21 cellular contexts compared by ENCODE assay signal in the genomic region with DNA sequence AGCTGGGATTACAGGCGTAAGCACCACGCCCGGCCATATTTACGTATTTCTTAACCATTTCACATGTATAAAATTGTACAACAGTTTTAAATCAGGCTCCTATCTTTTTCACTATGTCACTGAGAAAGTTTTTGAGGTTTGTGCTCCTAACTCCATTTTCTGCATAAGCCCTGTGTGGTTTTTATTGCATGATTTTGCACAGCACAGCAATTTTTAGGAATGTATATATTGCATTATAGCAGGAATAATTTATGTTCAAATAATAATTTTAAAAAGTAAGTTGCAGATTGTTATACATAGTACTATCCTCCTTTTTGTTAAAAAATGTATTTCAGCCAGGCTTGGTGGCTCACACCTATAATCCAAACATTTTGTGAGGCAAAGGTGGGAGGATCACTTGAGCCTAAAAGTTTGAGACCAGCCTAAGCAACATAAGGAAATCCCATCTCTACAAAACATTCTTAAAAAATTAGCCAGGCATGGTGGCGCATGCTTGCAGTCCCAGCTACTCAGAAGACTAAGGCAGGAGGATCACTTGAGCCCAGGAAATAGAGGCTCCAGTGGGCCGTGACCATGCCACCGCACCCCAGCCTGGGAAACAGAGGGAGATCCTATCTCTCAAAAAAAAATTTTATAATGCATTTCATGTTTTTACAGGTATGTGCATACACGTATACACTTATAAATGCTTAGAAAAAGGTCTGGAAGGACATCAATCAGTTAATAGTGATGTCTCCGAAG. TPM values are rescaled to one million over a fixed set of nuclear protein-coding genes. Genes with fewer than 3 reads are reported as not detected.
DNase-seq lines count a peak whose midpoint lies in the region; ATAC-seq, FAIRE-seq and TF ChIP-seq lines count a peak whose summit lies in the region.
"Had no signal": no experiment of that assay in that cellular context is flagged by ENCODE, and none has a peak within 500 bp of the region (broad histone marks: within the 10 kb centered on the region; RNA-seq: fewer than 3 reads in every experiment).

No MANE protein-coding gene starts in this region.

- TF ChIP-seq CTCF in A549 (IDR thresholded peaks at IDR 0.05), result no peak
- no peak for TF ChIP-seq CTCF in K562 (IDR thresholded peaks at IDR 0.05 in 2 of 3, conservative IDR thresholded peaks at IDR 0.05 in 1 of 3; ENCODE audit: insufficient read depth in 2 of 3, low read depth in 1 of 3, low read length in 3 of 3)
- no peak for TF ChIP-seq CTCF in foreskin fibroblast (IDR thresholded peaks at IDR 0.05; ENCODE audit: low read depth, low read length)

- no TSS peak for BruUV-seq in K562 (replicated peaks; lab: Mats Ljungman, UMichigan)

- in situ Hi-C loops in K562 (cut with MboI), result no loop called here

- no peak overlapping the region for H3K27ac ChIP-seq in A549
- H3K27ac ChIP-seq in K562 (ENCODE audit: extremely low read depth, low read depth, low read length), result no peak overlapping the region
- H3K27ac ChIP-seq: 22Rv1, GM23248 had no signal

- no peak for FAIRE-seq in A549 (lab: Jason Lieb, UNC)
- no peak for FAIRE-seq in K562 (lab: Jason Lieb, UNC)
- FAIRE-seq: GM12892, GM18507, HTR-8/SVneo had no signal

- H3K4me2 ChIP-seq in A549 (no peak overlapping the region), K562 (ENCODE audit: insufficient read depth, low read length) (no peak overlapping the region)

- TF ChIP-seq RAD21 in A549 (conservative IDR thresholded peaks at IDR 0.05 in 1 of 2, IDR thresholded peaks at IDR 0.05 in 1 of 2), result no peak
- no peak for TF ChIP-seq RAD21 in K562 (CRISPR knock-in tag; conservative IDR thresholded peaks at IDR 0.05 in 1 of 2, IDR thresholded peaks at IDR 0.05 in 1 of 2)

- no peaks in the 10 kb centered on the region for H3K27me3 ChIP-seq in K562 (ENCODE audit: control insufficient read depth in 2 of 2, insufficient read depth in 2 of 2, low read length in 2 of 2)

- no peak for DNase-seq in T-helper 2 cell treated with Interferon-gamma antibody and Interleukin-4, amounts not matched to agents 5 μg/mL and 100 μg/mL, for 36 hours (ENCODE audit: low spot score)
- DNase-seq in T-helper 2 cell (no peak), A549 (ENCODE audit: low read depth in 1 of 2, low spot score in 1 of 2) (no peak), DMS79 treated with DMSO at 0.1 percent for 48 hours (lab: John Stamatoyannopoulos, UW) (peak; percentile 13), K562 (ENCODE audit: extremely low read depth in 1 of 4, low spot score in 3 of 4) (no peak), foreskin fibroblast (no peak), T-cell (no peak)
- DNase-seq: C1 segment of cervical spinal cord; CD4-positive, CD25-positive, alpha-beta regulatory T cell; CD8-positive, alpha-beta memory T cell; COR-L47; DMS 273 treated with DMSO at 0.1 percent for 48 hours; DMS53; GDM1; GM23248 had no signal

- H3K9me3 ChIP-seq in A549, result no peaks in the 10 kb centered on the region
- H3K9me3 ChIP-seq in K562 (replicated peaks; ENCODE audit: control insufficient read depth, insufficient read depth, low read depth, low read length), result no peaks in the 10 kb centered on the region
- H3K9me3 ChIP-seq: HAP-1 had no signal

- 96% methylated on average over 9 of the region's 9 CpGs for WGBS in A549 (ENCODE audit: missing lambda C conversion rate)
- 100% methylated on average over 8 of the region's 9 CpGs for WGBS in K562 (ENCODE audit: insufficient coverage, low coverage, missing lambda C conversion rate)

- peak overlapping the region; percentile 56 for H3K27ac Mint-ChIP-seq in T-helper 2 cell treated with Interferon-gamma antibody and Interleukin-4, amounts not matched to agents 5 μg/mL and 100 μg/mL, for 36 hours
- H3K27ac Mint-ChIP-seq in T-cell, result no peak overlapping the region
- H3K27ac Mint-ChIP-seq: CD4-positive, CD25-positive, alpha-beta regulatory T cell had no signal

- H4K20me1 ChIP-seq in K562 (replicated peaks; ENCODE audit: control insufficient read depth, insufficient read depth, low read length), result no peaks in the 10 kb centered on the region; the same call in 1 of the 2 replicates

- no peak for TF ChIP-seq POLR2A in A549 (IDR thresholded peaks at IDR 0.05; ENCODE audit: low read length)
- TF ChIP-seq POLR2A in K562 (conservative IDR thresholded peaks at IDR 0.05), result no peak

- no peak overlapping the region for H3K4me3 ChIP-seq in A549
- H3K4me3 ChIP-seq in K562, result no peak overlapping the region
- no peak overlapping the region for H3K4me3 ChIP-seq in foreskin fibroblast (ENCODE audit: low read depth in 1 of 2, low read length in 2 of 2)
- H3K4me3 ChIP-seq: GM23248, HAP-1 had no signal

- H3K79me2 ChIP-seq in K562 (ENCODE audit: control insufficient read depth, insufficient read depth, low read length), result no peaks in the 10 kb centered on the region

- H2AFZ ChIP-seq in K562 (ENCODE audit: low read depth, low read length), result no peak overlapping the region
- H2AFZ ChIP-seq: GM23248 had no signal

- no peaks in the 10 kb centered on the region for H3K9me3 Mint-ChIP-seq in T-helper 2 cell treated with Interferon-gamma antibody and Interleukin-4, amounts not matched to agents 5 μg/mL and 100 μg/mL, for 36 hours
- H3K9me3 Mint-ChIP-seq in T-cell, result no peaks in the 10 kb centered on the region
- H3K9me3 Mint-ChIP-seq: CD4-positive, CD25-positive, alpha-beta regulatory T cell; CD8-positive, alpha-beta memory T cell had no signal

- TF ChIP-seq EP300 in A549 (IDR thresholded peaks at IDR 0.05) (no peak), K562 (IDR thresholded peaks at IDR 0.05; ENCODE audit: low read length) (no peak)

- peaks cover 31% of the 10 kb centered on the region; the same call in 2 of the 3 replicates for H3K36me3 ChIP-seq in K562 (ENCODE audit: control insufficient read depth, insufficient read depth, low read length)

- H3K36me3 Mint-ChIP-seq in T-helper 2 cell treated with Interferon-gamma antibody and Interleukin-4, amounts not matched to agents 5 μg/mL and 100 μg/mL, for 36 hours (ENCODE audit: low read depth), result peaks cover 58% of the 10 kb centered on the region
- peaks cover 50% of the 10 kb centered on the region for H3K36me3 Mint-ChIP-seq in T-cell

- H3K4me3 Mint-ChIP-seq in T-helper 2 cell treated with Interferon-gamma antibody and Interleukin-4, amounts not matched to agents 5 μg/mL and 100 μg/mL, for 36 hours, result no peak overlapping the region
- H3K4me3 Mint-ChIP-seq in T-cell, result no peak overlapping the region
- H3K4me3 Mint-ChIP-seq: CD4-positive, CD25-positive, alpha-beta regulatory T cell; CD8-positive, alpha-beta memory T cell had no signal

- intact Hi-C loops in K562 (cut with micrococcal nuclease), result no loop called here

- ATAC-seq in A549 (no peak), K562 (no peak), HG02642 (IDR thresholded peaks at IDR 0.05; ENCODE audit: poor library complexity, unreplicated experiment) (no peak), T-cell (replicated peaks in 1 of 4) (no peak)

- peaks cover 66% of the 10 kb centered on the region for H3K4me1 Mint-ChIP-seq in T-helper 2 cell treated with Interferon-gamma antibody and Interleukin-4, amounts not matched to agents 5 μg/mL and 100 μg/mL, for 36 hours (ENCODE audit: low read depth)
- peaks cover 55 to 62% (median 57%) of the 10 kb centered on the region in 3 donors for H3K4me1 Mint-ChIP-seq in T-cell

- H3K9ac ChIP-seq in K562 (ENCODE audit: insufficient read depth in 1 of 2, low read depth in 2 of 2, low read length in 2 of 2), result no peak overlapping the region
- H3K9ac ChIP-seq: GM23248 had no signal

- H3K9me1 ChIP-seq in K562 (ENCODE audit: control insufficient read depth, insufficient read depth, low read length), result no peaks in the 10 kb centered on the region

- H3K4me1 ChIP-seq in A549, result no peaks in the 10 kb centered on the region
- no peaks in the 10 kb centered on the region for H3K4me1 ChIP-seq in K562 (replicated peaks in 1 of 2; ENCODE audit: control insufficient read depth in 2 of 2, insufficient read depth in 2 of 2, low read length in 2 of 2)
- H3K4me1 ChIP-seq: HAP-1 had no signal

- POLR2A ChIA-PET in A549 (lab: Yijun Ruan, JAX) (no interaction called here), K562 (lab: Yijun Ruan, JAX) (interaction anchor here (1.1 to 1.5 kb wide), 2 partner anchors 9 to 14 kb away, joined by 3 to 4 read pairs; no protein-coding TSS in a partner anchor), T-cell (lab: Charles Lee) (no interaction called here)

- H3K27me3 Mint-ChIP-seq in T-helper 2 cell treated with Interferon-gamma antibody and Interleukin-4, amounts not matched to agents 5 μg/mL and 100 μg/mL, for 36 hours (ENCODE audit: low read depth), result no peaks in the 10 kb centered on the region
- no peaks in the 10 kb centered on the region for H3K27me3 Mint-ChIP-seq in T-cell
- H3K27me3 Mint-ChIP-seq: CD4-positive, CD25-positive, alpha-beta regulatory T cell; CD8-positive, alpha-beta memory T cell had no signal

- CTCF ChIA-PET in A549 (lab: Yijun Ruan, JAX), result interaction anchor here (0.6 to 15.2 kb wide), 5 partner anchors 9 to 457 kb away, joined by 3 to 201 read pairs (median 4); partner anchors contain the start of gene HIC1
- CTCF ChIA-PET in K562 (lab: Yijun Ruan, JAX; ENCODE audit: low intra/inter-chr PET ratio), result no interaction called here
- CTCF ChIA-PET in T-cell (lab: Charles Lee), result no interaction called here

RNA-seq across cellular contexts. Expression of gene SMG6, which starts 26.0 kb away (rescaled TPM):
- polyA plus RNA-seq in A549 (2011; rRNA removed) (4.7 and 13.1 TPM in 2 replicates), A549 (2017; fragmentation: RNase III; extraction: RNeasy Plus Mini Kit Qiagen cat#74134 plus additional on column Dnase treatment) (17.0 to 17.9 TPM (median 17.2 TPM) in 3 replicates), K562 (2011; rRNA removed) (1.7 and 3.6 TPM in 2 replicates), K562 (2014; fragmentation: Illumina TruSeq; extraction: Trizol) (13.9 TPM in 2 replicates), K562 (2014; fragmentation: Nextera tagmentation; extraction: Ambion mirVana) (under 1 TPM; 0.44 to 0.45 TPM), K562 (2014; rRNA removed) (5.5 and 5.8 TPM in 2 replicates)
- 8.1 and 13.5 TPM in 2 replicates for polyA plus RNA-seq in A549 (2012; cell fraction: cytosol; rRNA removed)
- polyA plus RNA-seq in A549 (2012; cell fraction: nucleus; rRNA removed), result 39.5 and 57.3 TPM in 2 replicates
- 43.5 and 48.4 TPM in 2 replicates for polyA minus RNA-seq in A549 (2011; rRNA and poly(A)+ RNA removed)
- total RNA-seq in K562 (2011; cell fraction: chromatin; rRNA removed; ENCODE audit: low replicate concordance), result 39.4 and 43.0 TPM in 2 replicates
- 14.7 and 18.7 TPM in 2 replicates for total RNA-seq in K562 (2011; cell fraction: nucleolus; rRNA removed)
- total RNA-seq in K562 (2011; cell fraction: nucleoplasm; rRNA removed), result 30.8 and 31.7 TPM in 2 replicates
- total RNA-seq in K562 (2014; rRNA removed) (6.9 and 7.3 TPM in 2 replicates), K562 (2014; rRNA removed; fragmentation: Illumina TruSeq; extraction: Trizol) (5.7 and 6.1 TPM in 2 replicates), K562 (2015; rRNA removed; fragmentation: Illumina TruSeq; extraction: Trizol) (6.0 TPM in 2 replicates), K562 (2021) (12.8 and 13.7 TPM in 2 replicates), T-cell (10 to 100 TPM; 42.7 to 55.4 (median 45.9) TPM)
- 4.2 and 6.2 TPM in 2 replicates for polyA plus RNA-seq in K562 (2011; cell fraction: cytosol; rRNA removed)
- polyA plus RNA-seq in K562 (2011; cell fraction: nucleus; rRNA removed), result 8.5 and 16.5 TPM in 2 replicates
- 10.2 and 21.1 TPM in 2 replicates for polyA plus RNA-seq in K562 (2012)
- polyA minus RNA-seq in K562 (2011; rRNA and poly(A)+ RNA removed), result 4.8 and 5.1 TPM in 2 replicates
- 10.2 and 10.9 TPM in 2 replicates for polyA minus RNA-seq in K562 (2011; cell fraction: cytosol; rRNA and poly(A)+ RNA removed)
- 9.1 and 9.8 TPM in 2 replicates for polyA minus RNA-seq in K562 (2011; cell fraction: nucleus; rRNA and poly(A)+ RNA removed)

RNA-seq across cellular contexts. Expression of gene SRR, which starts 26.1 kb away (rescaled TPM):
- polyA plus RNA-seq in A549 (2011; rRNA removed) (13.2 and 16.2 TPM in 2 replicates), A549 (2017; fragmentation: RNase III; extraction: RNeasy Plus Mini Kit Qiagen cat#74134 plus additional on column Dnase treatment) (14.8 to 21.4 TPM (median 16.7 TPM) in 3 replicates), K562 (2011; rRNA removed) (19.4 and 19.5 TPM in 2 replicates), K562 (2014; fragmentation: Illumina TruSeq; extraction: Trizol) (6.6 and 9.5 TPM in 2 replicates), K562 (2014; fragmentation: Nextera tagmentation; extraction: Ambion mirVana) (10 to 100 TPM; 10.0 to 14.7 TPM), K562 (2014; rRNA removed) (4.9 and 7.9 TPM in 2 replicates)
- 6.4 and 8.2 TPM in 2 replicates for polyA plus RNA-seq in A549 (2012; cell fraction: cytosol; rRNA removed)
- 3.8 and 4.8 TPM in 2 replicates for polyA plus RNA-seq in A549 (2012; cell fraction: nucleus; rRNA removed)
- 14.4 and 16.6 TPM in 2 replicates for polyA minus RNA-seq in A549 (2011; rRNA and poly(A)+ RNA removed)
- 5.3 and 10.9 TPM in 2 replicates for total RNA-seq in K562 (2011; cell fraction: chromatin; rRNA removed; ENCODE audit: low replicate concordance)
- total RNA-seq in K562 (2011; cell fraction: nucleolus; rRNA removed), result 4.5 and 5.4 TPM in 2 replicates
- total RNA-seq in K562 (2011; cell fraction: nucleoplasm; rRNA removed), result 9.8 and 14.4 TPM in 2 replicates
- total RNA-seq in K562 (2014; rRNA removed) (6.7 and 7.4 TPM in 2 replicates), K562 (2014; rRNA removed; fragmentation: Illumina TruSeq; extraction: Trizol) (3.7 and 5.0 TPM in 2 replicates), K562 (2015; rRNA removed; fragmentation: Illumina TruSeq; extraction: Trizol) (4.3 and 7.0 TPM in 2 replicates), K562 (2021) (8.1 and 9.9 TPM in 2 replicates), T-cell (1 to 10 TPM; 3.5 to 8.8 (median 5.2) TPM)
- polyA plus RNA-seq in K562 (2011; cell fraction: cytosol; rRNA removed), result 5.2 and 7.3 TPM in 2 replicates
- 3.8 and 6.8 TPM in 2 replicates for polyA plus RNA-seq in K562 (2011; cell fraction: nucleus; rRNA removed)
- polyA plus RNA-seq in K562 (2012), result 7.8 and 8.1 TPM in 2 replicates
- polyA minus RNA-seq in K562 (2011; rRNA and poly(A)+ RNA removed), result 8.0 and 9.0 TPM in 2 replicates
- polyA minus RNA-seq in K562 (2011; cell fraction: cytosol; rRNA and poly(A)+ RNA removed), result 7.1 and 7.2 TPM in 2 replicates
- polyA minus RNA-seq in K562 (2011; cell fraction: nucleus; rRNA and poly(A)+ RNA removed), result 2.4 and 3.7 TPM in 2 replicates

RNA-seq across cellular contexts. Expression of gene TSR1, which starts 58.7 kb away (rescaled TPM):
- polyA plus RNA-seq in A549 (2011; rRNA removed) (38.3 and 45.7 TPM in 2 replicates), A549 (2017; fragmentation: RNase III; extraction: RNeasy Plus Mini Kit Qiagen cat#74134 plus additional on column Dnase treatment) (84.1 to 93.0 TPM (median 87.8 TPM) in 3 replicates), K562 (2011; rRNA removed) (15.6 and 16.4 TPM in 2 replicates), K562 (2014; fragmentation: Illumina TruSeq; extraction: Trizol) (58.1 and 60.3 TPM in 2 replicates), K562 (2014; fragmentation: Nextera tagmentation; extraction: Ambion mirVana) (10 to 100 TPM; 16.4 to 41.1 TPM), K562 (2014; rRNA removed) (35.5 and 36.8 TPM in 2 replicates)
- polyA plus RNA-seq in A549 (2012; cell fraction: cytosol; rRNA removed), result 37.6 and 38.7 TPM in 2 replicates
- 40.7 and 56.7 TPM in 2 replicates for polyA plus RNA-seq in A549 (2012; cell fraction: nucleus; rRNA removed)
- 62.1 and 63.8 TPM in 2 replicates for polyA minus RNA-seq in A549 (2011; rRNA and poly(A)+ RNA removed)
- 56.9 and 60.1 TPM in 2 replicates for total RNA-seq in K562 (2011; cell fraction: chromatin; rRNA removed; ENCODE audit: low replicate concordance)
- 41.0 and 43.8 TPM in 2 replicates for total RNA-seq in K562 (2011; cell fraction: nucleolus; rRNA removed)
- 43.1 TPM in 2 replicates for total RNA-seq in K562 (2011; cell fraction: nucleoplasm; rRNA removed)
- total RNA-seq in K562 (2014; rRNA removed) (87.5 and 90.0 TPM in 2 replicates), K562 (2014; rRNA removed; fragmentation: Illumina TruSeq; extraction: Trizol) (58.4 and 59.9 TPM in 2 replicates), K562 (2015; rRNA removed; fragmentation: Illumina TruSeq; extraction: Trizol) (55.2 and 55.5 TPM in 2 replicates), K562 (2021) (59.3 and 62.6 TPM in 2 replicates), T-cell (10 to 100 TPM; 27.8 to 33.7 (median 28.8) TPM)
- polyA plus RNA-seq in K562 (2011; cell fraction: cytosol; rRNA removed), result 11.1 and 11.6 TPM in 2 replicates
- polyA plus RNA-seq in K562 (2011; cell fraction: nucleus; rRNA removed), result 32.0 and 43.6 TPM in 2 replicates
- polyA plus RNA-seq in K562 (2012), result 24.8 and 48.3 TPM in 2 replicates
- 14.5 and 19.0 TPM in 2 replicates for polyA minus RNA-seq in K562 (2011; rRNA and poly(A)+ RNA removed)
- polyA minus RNA-seq in K562 (2011; cell fraction: cytosol; rRNA and poly(A)+ RNA removed), result 34.4 and 42.5 TPM in 2 replicates
- polyA minus RNA-seq in K562 (2011; cell fraction: nucleus; rRNA and poly(A)+ RNA removed), result 42.3 and 64.4 TPM in 2 replicates

RNA-seq across cellular contexts. Expression of gene SGSM2, which starts 59.7 kb away (rescaled TPM):
- polyA plus RNA-seq in A549 (2011; rRNA removed) (24.9 and 37.0 TPM in 2 replicates), A549 (2017; fragmentation: RNase III; extraction: RNeasy Plus Mini Kit Qiagen cat#74134 plus additional on column Dnase treatment) (45.3 to 55.3 TPM (median 53.3 TPM) in 3 replicates), K562 (2011; rRNA removed) (20.7 and 22.6 TPM in 2 replicates), K562 (2014; fragmentation: Illumina TruSeq; extraction: Trizol) (14.9 and 16.3 TPM in 2 replicates), K562 (2014; fragmentation: Nextera tagmentation; extraction: Ambion mirVana) (under 1 TPM; 0.20 to 0.62 TPM), K562 (2014; rRNA removed) (24.1 and 26.3 TPM in 2 replicates)
- 75.9 and 88.8 TPM in 2 replicates for polyA plus RNA-seq in A549 (2012; cell fraction: cytosol; rRNA removed)
- 512 and 551 TPM in 2 replicates for polyA plus RNA-seq in A549 (2012; cell fraction: nucleus; rRNA removed)
- 29.3 and 30.7 TPM in 2 replicates for polyA minus RNA-seq in A549 (2011; rRNA and poly(A)+ RNA removed)
- 68.3 and 189 TPM in 2 replicates for total RNA-seq in K562 (2011; cell fraction: chromatin; rRNA removed; ENCODE audit: low replicate concordance)
- total RNA-seq in K562 (2011; cell fraction: nucleolus; rRNA removed), result 83.7 and 87.9 TPM in 2 replicates
- total RNA-seq in K562 (2011; cell fraction: nucleoplasm; rRNA removed), result 62.3 and 62.5 TPM in 2 replicates
- total RNA-seq in K562 (2014; rRNA removed) (14.8 and 15.9 TPM in 2 replicates), K562 (2014; rRNA removed; fragmentation: Illumina TruSeq; extraction: Trizol) (4.9 and 9.1 TPM in 2 replicates), K562 (2015; rRNA removed; fragmentation: Illumina TruSeq; extraction: Trizol) (11.8 and 13.0 TPM in 2 replicates), K562 (2021) (15.3 and 20.2 TPM in 2 replicates), T-cell (100 to 1,000 TPM; 124 to 172 (median 160) TPM)
- 18.1 and 32.9 TPM in 2 replicates for polyA plus RNA-seq in K562 (2011; cell fraction: cytosol; rRNA removed)
- 125 and 246 TPM in 2 replicates for polyA plus RNA-seq in K562 (2011; cell fraction: nucleus; rRNA removed)
- 22.3 and 33.7 TPM in 2 replicates for polyA plus RNA-seq in K562 (2012)
- 7.6 and 10.0 TPM in 2 replicates for polyA minus RNA-seq in K562 (2011; rRNA and poly(A)+ RNA removed)
- polyA minus RNA-seq in K562 (2011; cell fraction: cytosol; rRNA and poly(A)+ RNA removed), result 7.5 and 8.6 TPM in 2 replicates
- 21.7 and 23.0 TPM in 2 replicates for polyA minus RNA-seq in K562 (2011; cell fraction: nucleus; rRNA and poly(A)+ RNA removed)
